In genomic region chr19:11175920-11176319, GRCh38 we compare ENCODE assay signal across 16 cellular contexts. TPM values are rescaled to one million over a fixed set of nuclear protein-coding genes. Genes with fewer than 3 reads are reported as not detected.
DNase-seq lines count a peak whose midpoint lies in the region; ATAC-seq and TF ChIP-seq lines count a peak whose summit lies in the region.
"Had no signal": no experiment of that assay in that cellular context is flagged by ENCODE, and none has a peak within 500 bp of the region (broad histone marks: within the 10 kb centered on the region; RNA-seq: fewer than 3 reads in every experiment).

No MANE protein-coding gene starts in this region.

- H3K4me1 ChIP-seq in heart right ventricle, result peaks cover 8 to 30% (median 22%) of the 10 kb centered on the region in 9 donors
- peaks cover 25 to 74% (median 58%) of the 10 kb centered on the region in 4 donors for H3K4me1 ChIP-seq in esophagus muscularis mucosa
- H3K4me1 ChIP-seq in sigmoid colon, result peaks cover 0 to 52% (median 48%) of the 10 kb centered on the region in 4 donors
- H3K4me1 ChIP-seq: A549, Caco-2 had no signal

- H3K4me3 ChIP-seq in heart right ventricle (no peak overlapping the region), esophagus muscularis mucosa (no peak overlapping the region), sigmoid colon (no peak overlapping the region)
- H3K4me3 ChIP-seq: A549, GM23338 had no signal

- H3K4me1 Mint-ChIP-seq in naive thymus-derived CD8-positive, alpha-beta T cell, result peaks cover 0 to 11% (median 4%) of the 10 kb centered on the region in 4 donors
- H3K4me1 Mint-ChIP-seq: GM23338 had no signal

- no peak overlapping the region for H3K4me3 Mint-ChIP-seq in naive thymus-derived CD8-positive, alpha-beta T cell
- H3K4me3 Mint-ChIP-seq: CD4-positive, alpha-beta T cell; GM23338 had no signal

- POLR2A ChIA-PET in naive thymus-derived CD8-positive, alpha-beta T cell (lab: Charles Lee), result interaction anchor here (0.5 kb wide), 1 partner anchor 14 kb away, joined by 3 read pairs; no protein-coding TSS in a partner anchor

- H3K27me3 ChIP-seq in heart right ventricle (no peaks in the 10 kb centered on the region), esophagus muscularis mucosa (no peaks in the 10 kb centered on the region), sigmoid colon (no peaks in the 10 kb centered on the region)

- H3K36me3 Mint-ChIP-seq in naive thymus-derived CD8-positive, alpha-beta T cell, result no peaks in the 10 kb centered on the region

- TF ChIP-seq EP300 in esophagus muscularis mucosa (IDR thresholded peaks at IDR 0.05), result no peak
- no peak for TF ChIP-seq EP300 in sigmoid colon (IDR thresholded peaks at IDR 0.05)

- intact Hi-C loops in cardiac septum (cut with DNase I), result no loop called here
- intact Hi-C loops in heart right ventricle (cut with DNase I), result no loop called here
- intact Hi-C loops in esophagus muscularis mucosa (cut with DNase I), result no loop called here
- intact Hi-C loops in sigmoid colon (cut with DNase I), result no loop called here

- DNase-seq in cardiac septum (ENCODE audit: low spot score), result peak; percentile 70
- DNase-seq in heart right ventricle, result no peak
- no peak for DNase-seq in esophagus muscularis mucosa (ENCODE audit: extremely low spot score)
- no peak for DNase-seq in sigmoid colon
- DNase-seq in hepatic stellate cell (ENCODE audit: low spot score), result no peak
- no peak for DNase-seq in naive thymus-derived CD8-positive, alpha-beta T cell
- no peak for DNase-seq in medulla oblongata (ENCODE audit: extremely low spot score)
- DNase-seq: AML-193; Caco-2; CD4-positive, alpha-beta T cell; HCEC 1CT had no signal

- 82 to 87% methylated on average over 7 of the region's 7 CpGs for WGBS in heart right ventricle, 2 donors
- WGBS in esophagus muscularis mucosa, result 83% methylated on average over 7 of the region's 7 CpGs
- 90 to 93% methylated on average over 7 of the region's 7 CpGs for WGBS in sigmoid colon, 2 donors

- H3K36me3 ChIP-seq in heart right ventricle (peaks cover 10 to 98% (median 75%) of the 10 kb centered on the region in 9 donors), esophagus muscularis mucosa (peaks cover 75 to 86% (median 79%) of the 10 kb centered on the region in 4 donors), sigmoid colon (peaks cover 55 to 88% (median 72%) of the 10 kb centered on the region in 4 donors)

- no peak overlapping the region for H3K27ac ChIP-seq in heart right ventricle
- peak overlapping the region; percentile 57 to 92 (median 64) for H3K27ac ChIP-seq in esophagus muscularis mucosa (replicated peaks in 1 of 4)
- peak overlapping the region; percentile 40 to 66 (median 50) for H3K27ac ChIP-seq in sigmoid colon
- H3K27ac ChIP-seq: 22Rv1, A549, C4-2B had no signal

- no peak for TF ChIP-seq POLR2A in esophagus muscularis mucosa (IDR thresholded peaks at IDR 0.05; ENCODE audit: low read depth)
- TF ChIP-seq POLR2A in sigmoid colon (IDR thresholded peaks at IDR 0.05), result no peak

- H3K9me3 ChIP-seq in heart right ventricle, result no peaks in the 10 kb centered on the region
- H3K9me3 ChIP-seq in esophagus muscularis mucosa, result no peaks in the 10 kb centered on the region
- H3K9me3 ChIP-seq in sigmoid colon, result no peaks in the 10 kb centered on the region
- H3K9me3 ChIP-seq: A549, Caco-2 had no signal

- H3K27me3 Mint-ChIP-seq in naive thymus-derived CD8-positive, alpha-beta T cell, result peaks cover 0 to 4% (median 0%) of the 10 kb centered on the region in 5 donors

- no peak overlapping the region for H3K27ac Mint-ChIP-seq in naive thymus-derived CD8-positive, alpha-beta T cell
- H3K27ac Mint-ChIP-seq: CD4-positive, alpha-beta T cell; GM23338 had no signal

- no peaks in the 10 kb centered on the region for H3K9me3 Mint-ChIP-seq in naive thymus-derived CD8-positive, alpha-beta T cell
- H3K9me3 Mint-ChIP-seq: CD4-positive, alpha-beta T cell; GM23338 had no signal

- no peak for ATAC-seq in heart right ventricle
- no peak for ATAC-seq in naive thymus-derived CD8-positive, alpha-beta T cell
- ATAC-seq: A549, GM23338, HepG2 had no signal

- no peak for TF ChIP-seq CTCF in heart right ventricle (IDR thresholded peaks at IDR 0.05)
- no peak for TF ChIP-seq CTCF in esophagus muscularis mucosa (IDR thresholded peaks at IDR 0.05)
- TF ChIP-seq CTCF in sigmoid colon (IDR thresholded peaks at IDR 0.05), result no peak

RNA-seq across cellular contexts. Expression of gene SPC24, which starts 20.3 kb away (rescaled TPM):
- total RNA-seq in cardiac septum, result 3.8 TPM
- 1 to 10 TPM; 1.6 to 8.5 (median 3.2) TPM for total RNA-seq in heart right ventricle
- polyA plus RNA-seq in heart right ventricle, result 1 to 10 TPM in 1 of 2 donors, under 1 TPM in 1; 0.93 to 5.9 TPM
- 1 to 10 TPM; 1.4 to 6.6 (median 3.4) TPM for total RNA-seq in esophagus muscularis mucosa
- total RNA-seq in sigmoid colon, result 1 to 10 TPM in 3 of 4 donors, under 1 TPM in 1; 0.99 to 6.0 (median 2.8) TPM
- 10 to 100 TPM in 1 of 3 donors, 1 to 10 TPM in 2; 1.2 to 13.0 (median 2.1) TPM for polyA plus RNA-seq in sigmoid colon
- total RNA-seq in naive thymus-derived CD8-positive, alpha-beta T cell, result 1 to 10 TPM; 1.5 to 1.7 TPM
- polyA plus RNA-seq in naive thymus-derived CD8-positive, alpha-beta T cell, result under 1 TPM in 2 of 3 donors, not detected in 1; 0.16 to 0.47 TPM

RNA-seq across cellular contexts. Expression of gene KANK2, which starts 21.4 kb away (rescaled TPM):
- total RNA-seq in cardiac septum (499 TPM), heart right ventricle (100 to 1,000 TPM; 243 to 355 (median 307) TPM), esophagus muscularis mucosa (1,000 to 10,000 TPM; 1,125 to 1,746 (median 1,157) TPM), sigmoid colon (1,000 to 10,000 TPM in 2 of 4 donors, 100 to 1,000 TPM in 2; 691 to 1,314 (median 1,068) TPM)
- polyA plus RNA-seq in heart right ventricle (100 to 1,000 TPM; 165 to 226 TPM), sigmoid colon (100 to 1,000 TPM in 1 of 3 donors, 10 to 100 TPM in 2; 29.8 to 130 (median 89.4) TPM)
- under 1 TPM; 0.23 to 0.36 TPM for total RNA-seq in naive thymus-derived CD8-positive, alpha-beta T cell
- polyA plus RNA-seq in naive thymus-derived CD8-positive, alpha-beta T cell, result not detected
- total RNA-seq: CD4-positive, alpha-beta T cell had no signal

Comparison
In these comparisons a context has a peak if more than half of its experiments do, and no peak if none do; other contexts are left out.
1. H3K27ac ChIP-seq: peak in esophagus muscularis mucosa (4 of 4) and sigmoid colon (4 of 4); none in heart right ventricle (0 of 10).
2. RNA of gene KANK2, which starts 21.4 kb away (total RNA-seq): 691 to 1,314 TPM in sigmoid colon, 1,125 to 1,746 TPM in esophagus muscularis mucosa, 499 TPM in cardiac septum (single experiment) and 243 to 355 TPM in heart right ventricle; 0.23 to 0.36 TPM in naive thymus-derived CD8-positive, alpha-beta T cell; every median in the first group is over 100 times any median in the second.